Comparison of ENCODE assay signal across 17 cellular contexts in genomic region chr5:67476531-67476930, GRCh38.
DNase-seq lines count a peak whose midpoint lies in the region; ATAC-seq and TF ChIP-seq lines count a peak whose summit lies in the region.
"Had no signal": no experiment of that assay in that cellular context is flagged by ENCODE, and none has a peak within 500 bp of the region (broad histone marks: within the 10 kb centered on the region; RNA-seq: fewer than 3 reads in every experiment).

No MANE protein-coding gene starts in this region.

- H3K36me3 ChIP-seq in fibroblast of lung (ENCODE audit: control insufficient read depth, insufficient read depth, low read length) (no peaks in the 10 kb centered on the region), sigmoid colon (no peaks in the 10 kb centered on the region)
- H3K36me3 ChIP-seq: BLaER1, Peyer's patch had no signal

- H3K9me3 Mint-ChIP-seq in activated naive CD8-positive, alpha-beta T cell treated with anti-CD3 and anti-CD28 coated beads, Interleukin-2, amount 50 U/mL, for 24 hours = no peaks in the 10 kb centered on the region
- H3K9me3 Mint-ChIP-seq: activated naive CD4-positive, alpha-beta T cell treated with anti-CD3 and anti-CD28 coated beads, Interleukin-2, amount 50 U/mL, for 24 hours; brain had no signal

- H3K4me3 ChIP-seq in fibroblast of lung (replicated peaks in 1 of 4; ENCODE audit: control extremely low read depth in 1 of 4, insufficient read depth in 1 of 4, low read depth in 3 of 4, low read length in 4 of 4) = no peak overlapping the region
- no peak overlapping the region for H3K4me3 ChIP-seq in sigmoid colon
- H3K4me3 ChIP-seq: BLaER1, Peyer's patch had no signal

- H3K79me2 ChIP-seq in fibroblast of lung (ENCODE audit: control insufficient read depth, insufficient read depth, low read length) = no peaks in the 10 kb centered on the region

- H3K9me3 ChIP-seq in fibroblast of lung (ENCODE audit: control insufficient read depth, insufficient read depth, low read depth, low read length) (no peaks in the 10 kb centered on the region), sigmoid colon (no peaks in the 10 kb centered on the region)
- H3K9me3 ChIP-seq: BLaER1, Peyer's patch had no signal

- H3K27me3 Mint-ChIP-seq in activated naive CD8-positive, alpha-beta T cell treated with anti-CD3 and anti-CD28 coated beads, Interleukin-2, amount 50 U/mL, for 24 hours = no peaks in the 10 kb centered on the region
- H3K27me3 Mint-ChIP-seq: activated CD4-positive, alpha-beta T cell treated with anti-CD3 and anti-CD28 coated beads, Interleukin-2, amount 10 ng/mL, durations not matched to agents 7 days and 5 days; activated naive CD4-positive, alpha-beta T cell treated with anti-CD3 and anti-CD28 coated beads, Interleukin-2, amount 50 U/mL, for 24 hours had no signal

- no peak overlapping the region for H3K27ac Mint-ChIP-seq in activated naive CD8-positive, alpha-beta T cell treated with anti-CD3 and anti-CD28 coated beads, Interleukin-2, amount 50 U/mL, for 24 hours
- H3K27ac Mint-ChIP-seq: activated CD4-positive, alpha-beta T cell treated with anti-CD3 and anti-CD28 coated beads, Interleukin-2, amount 10 ng/mL, durations not matched to agents 7 days and 5 days; activated naive CD4-positive, alpha-beta T cell treated with anti-CD3 and anti-CD28 coated beads, Interleukin-2, amount 50 U/mL, for 24 hours; brain had no signal

- no peaks in the 10 kb centered on the region for H3K36me3 Mint-ChIP-seq in activated naive CD8-positive, alpha-beta T cell treated with anti-CD3 and anti-CD28 coated beads, Interleukin-2, amount 50 U/mL, for 24 hours (ENCODE audit: low read depth)
- H3K36me3 Mint-ChIP-seq: activated naive CD4-positive, alpha-beta T cell treated with anti-CD3 and anti-CD28 coated beads, Interleukin-2, amount 50 U/mL, for 24 hours; brain had no signal

- no peak overlapping the region for H3K4me3 Mint-ChIP-seq in activated naive CD8-positive, alpha-beta T cell treated with anti-CD3 and anti-CD28 coated beads, Interleukin-2, amount 50 U/mL, for 24 hours
- H3K4me3 Mint-ChIP-seq: activated CD4-positive, alpha-beta T cell treated with anti-CD3 and anti-CD28 coated beads, Interleukin-2, amount 10 ng/mL, durations not matched to agents 7 days and 5 days; activated naive CD4-positive, alpha-beta T cell treated with anti-CD3 and anti-CD28 coated beads, Interleukin-2, amount 50 U/mL, for 24 hours; brain had no signal

- H4K20me1 ChIP-seq in fibroblast of lung (ENCODE audit: control insufficient read depth, extremely low read depth, insufficient read depth, low read length) = no peaks in the 10 kb centered on the region
- H4K20me1 ChIP-seq: BLaER1 had no signal

- intact Hi-C loops in sigmoid colon (cut with DNase I) = no loop called here

- TF ChIP-seq EP300 in sigmoid colon (IDR thresholded peaks at IDR 0.05) = no peak

- DNase-seq in EH (ENCODE audit: low read depth) = peak; percentile 84
- peak; percentile 76 for DNase-seq in RPMI7951 (ENCODE audit: low read depth)
- DNase-seq in fibroblast of lung (ENCODE audit: low read depth in 2 of 2) = peak; percentile 10 to 19
- no peak for DNase-seq in sigmoid colon
- DNase-seq in activated naive CD8-positive, alpha-beta T cell treated with anti-CD3 and anti-CD28 coated beads, Interleukin-2, amount 50 U/mL, for 24 hours = no peak
- DNase-seq: activated CD4-positive, alpha-beta T cell treated with anti-CD3 and anti-CD28 coated beads, Interleukin-2, amount 10 ng/mL, durations not matched to agents 7 days and 5 days; left cardiac atrium; NCI-H1436; nucleus accumbens; Peyer's patch; stimulated activated CD4-positive, alpha-beta T cell treated with anti-CD3 and anti-CD28 coated beads, Interleukin-2, amount 100 ng/mL, for 48 hours had no signal

- H3K9ac ChIP-seq in fibroblast of lung (ENCODE audit: insufficient read depth, low read length) = no peak overlapping the region
- H3K9ac ChIP-seq: BLaER1 had no signal

- no peak overlapping the region for H2AFZ ChIP-seq in fibroblast of lung (ENCODE audit: low read length)

- ATAC-seq in HG03342 (IDR thresholded peaks at IDR 0.05; ENCODE audit: unreplicated experiment) (no peak), HG02678 (IDR thresholded peaks at IDR 0.05; ENCODE audit: unreplicated experiment) (no peak)
- ATAC-seq in activated naive CD8-positive, alpha-beta T cell treated with anti-CD3 and anti-CD28 coated beads, Interleukin-2, amount 50 U/mL, for 24 hours = no peak
- ATAC-seq: left cardiac atrium, sciatic nerve had no signal

- peaks cover 3% of the 10 kb centered on the region for H3K4me1 Mint-ChIP-seq in activated naive CD8-positive, alpha-beta T cell treated with anti-CD3 and anti-CD28 coated beads, Interleukin-2, amount 50 U/mL, for 24 hours
- H3K4me1 Mint-ChIP-seq: brain had no signal

- WGBS in sigmoid colon, 2 donors = 80 to 84% methylated on average over 3 of the region's 3 CpGs

- TF ChIP-seq CTCF in fibroblast of lung (conservative IDR thresholded peaks at IDR 0.05 in 1 of 2, IDR thresholded peaks at IDR 0.05 in 1 of 2; ENCODE audit: low read depth in 1 of 2, low read length in 2 of 2) (no peak), sigmoid colon (IDR thresholded peaks at IDR 0.05) (no peak)

- no peaks in the 10 kb centered on the region for H3K4me1 ChIP-seq in fibroblast of lung (ENCODE audit: control insufficient read depth, extremely low read depth, insufficient read depth, low read length)
- peaks cover 0 to 19% (median 9%) of the 10 kb centered on the region in 4 donors for H3K4me1 ChIP-seq in sigmoid colon
- H3K4me1 ChIP-seq: BLaER1, Peyer's patch had no signal

- TF ChIP-seq POLR2A in sigmoid colon (IDR thresholded peaks at IDR 0.05) = no peak

- H3K27me3 ChIP-seq in fibroblast of lung (ENCODE audit: control insufficient read depth, insufficient read depth, low read length) = no peaks in the 10 kb centered on the region
- no peaks in the 10 kb centered on the region for H3K27me3 ChIP-seq in sigmoid colon
- H3K27me3 ChIP-seq: BLaER1, Peyer's patch had no signal

- H3K27ac ChIP-seq in fibroblast of lung (ENCODE audit: insufficient read depth, low read length) = no peak overlapping the region
- peak overlapping the region in 3 of 4 donors; percentile 58 to 70 (median 69) for H3K27ac ChIP-seq in sigmoid colon
- H3K27ac ChIP-seq: BLaER1 had no signal

- H3K4me2 ChIP-seq in fibroblast of lung (ENCODE audit: extremely low read depth, insufficient read depth, low read length) = no peak overlapping the region
- H3K4me2 ChIP-seq: BLaER1 had no signal

Comparison
In these comparisons a context has a peak if more than half of its experiments do, and no peak if none do; other contexts are left out.
1. DNase-seq: peak in EH (single experiment), RPMI7951 (single experiment) and fibroblast of lung (2 of 2); none in sigmoid colon (single experiment) and activated naive CD8-positive, alpha-beta T cell treated with anti-CD3 and anti-CD28 coated beads, Interleukin-2, amount 50 U/mL, for 24 hours (single experiment).